Comparison of ENCODE assay signal across 24 cellular contexts in the genomic region with DNA sequence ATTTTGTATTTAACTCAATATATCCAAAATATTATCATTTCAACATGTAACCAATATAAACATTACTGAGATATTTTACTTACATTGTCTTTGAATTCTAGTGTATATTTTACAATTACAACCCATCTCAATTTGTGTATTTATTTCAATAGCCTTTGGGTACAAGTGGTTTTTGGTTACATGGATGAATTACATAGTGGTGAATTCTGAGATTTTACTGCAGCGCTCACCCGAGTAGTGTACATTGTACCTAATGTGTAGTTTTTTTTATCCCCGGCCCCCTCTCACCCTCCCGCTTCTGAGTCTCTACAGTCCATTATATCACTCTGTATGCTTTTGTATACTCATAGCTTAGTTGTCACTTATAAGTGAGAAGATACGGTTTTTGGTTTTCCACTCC.
"Had no signal": no experiment of that assay in that cellular context is flagged by ENCODE, and none has a peak within 500 bp of the region (broad histone marks: within the 10 kb centered on the region; RNA-seq: fewer than 3 reads in every experiment).

No MANE protein-coding gene starts in this region.

- H3K4me1 ChIP-seq: Peyer's patch, SJCRH30 had no signal

- DNase-seq: activated CD4-positive, alpha-beta memory T cell treated with anti-CD3 and anti-CD28 coated beads, Interleukin-2, amount 10 ng/mL, durations not matched to agents 7 days and 5 days; activated CD4-positive, alpha-beta T cell treated with anti-CD3 and anti-CD28 coated beads for 36 hours; activated CD4-positive, alpha-beta T cell treated with anti-CD3 and anti-CD28 coated beads, Interleukin-2, amount 50 U/mL, for 1 hour; activated gamma-delta T cell treated with Interleukin-2 at 50 U/mL for 16 hours; activated naive CD4-positive, alpha-beta T cell treated with anti-CD3 and anti-CD28 coated beads, Interleukin-2, amount 10 ng/mL, durations not matched to agents 7 days and 5 days; activated naive CD8-positive, alpha-beta T cell treated with anti-CD3 and anti-CD28 coated beads for 36 hours; activated T-cell treated with anti-CD3 and anti-CD28 coated beads, Interleukin-2, amount 50 U/mL, for 72 hours; cerebellar nuclear complex; Kasumi-1; KBM-7; NCI-H1048; NCI-H146; NCI-H187 treated with DMSO at 0.1 percent for 48 hours; NCI-H510A treated with DMSO at 0.1 percent for 48 hours; NCI-H69; Peyer's patch; Right ventricle myocardium superior; SJCRH30; SK-N-SH; T-helper 1 cell; WERI-Rb-1 had no signal

- H3K4me3 Mint-ChIP-seq: activated CD4-positive, alpha-beta memory T cell treated with anti-CD3 and anti-CD28 coated beads, Interleukin-2, amount 10 ng/mL, durations not matched to agents 7 days and 5 days; activated CD4-positive, alpha-beta T cell treated with anti-CD3 and anti-CD28 coated beads for 36 hours; activated naive CD4-positive, alpha-beta T cell treated with anti-CD3 and anti-CD28 coated beads, Interleukin-2, amount 10 ng/mL, durations not matched to agents 7 days and 5 days; activated naive CD8-positive, alpha-beta T cell treated with anti-CD3 and anti-CD28 coated beads for 36 hours; activated T-cell treated with anti-CD3 and anti-CD28 coated beads, Interleukin-2, amount 50 U/mL, for 72 hours; dendritic cell treated with granulocyte-macrophage colony-stimulating factor and Interleukin-4, amounts not matched to agents 40 ng/mL and 50 ng/mL, for 4 days had no signal

- H3K36me3 Mint-ChIP-seq: activated naive CD4-positive, alpha-beta T cell treated with anti-CD3 and anti-CD28 coated beads, Interleukin-2, amount 10 ng/mL, durations not matched to agents 7 days and 5 days; activated naive CD8-positive, alpha-beta T cell treated with anti-CD3 and anti-CD28 coated beads for 36 hours had no signal

- H3K27ac ChIP-seq: Peyer's patch, RWPE1, SJCRH30, WERI-Rb-1 had no signal

- ATAC-seq: activated CD4-positive, alpha-beta T cell treated with anti-CD3 and anti-CD28 coated beads for 36 hours; activated T-cell treated with anti-CD3 and anti-CD28 coated beads, Interleukin-2, amount 50 U/mL, for 72 hours had no signal

- H3K9me3 ChIP-seq: Peyer's patch, SJCRH30, SK-N-SH had no signal

- H3K27me3 ChIP-seq: Peyer's patch, SJCRH30 had no signal

- H3K27me3 Mint-ChIP-seq: activated CD4-positive, alpha-beta T cell treated with anti-CD3 and anti-CD28 coated beads for 36 hours had no signal

- H3K27ac Mint-ChIP-seq: activated CD4-positive, alpha-beta memory T cell treated with anti-CD3 and anti-CD28 coated beads, Interleukin-2, amount 10 ng/mL, durations not matched to agents 7 days and 5 days; activated CD4-positive, alpha-beta T cell treated with anti-CD3 and anti-CD28 coated beads for 36 hours; activated naive CD4-positive, alpha-beta T cell treated with anti-CD3 and anti-CD28 coated beads, Interleukin-2, amount 10 ng/mL, durations not matched to agents 7 days and 5 days; activated naive CD8-positive, alpha-beta T cell treated with anti-CD3 and anti-CD28 coated beads for 36 hours; activated T-cell treated with anti-CD3 and anti-CD28 coated beads, Interleukin-2, amount 50 U/mL, for 72 hours; activated T-helper 2 cell treated with anti-CD3 and anti-CD28 coated beads, Interferon-gamma antibody, Interleukin-2, Interleukin-4, amounts not matched to agents 10 μg/mL and 5 μg/mL and 100 μg/mL, durations not matched to agents 14 hours and 24 hours and 36 hours; dendritic cell treated with granulocyte-macrophage colony-stimulating factor and Interleukin-4, amounts not matched to agents 40 ng/mL and 50 ng/mL, for 4 days had no signal

- H3K36me3 ChIP-seq: Peyer's patch, SJCRH30, WERI-Rb-1 had no signal

- H3K9me3 Mint-ChIP-seq: activated CD4-positive, alpha-beta memory T cell treated with anti-CD3 and anti-CD28 coated beads, Interleukin-2, amount 10 ng/mL, durations not matched to agents 7 days and 5 days; activated naive CD4-positive, alpha-beta T cell treated with anti-CD3 and anti-CD28 coated beads, Interleukin-2, amount 10 ng/mL, durations not matched to agents 7 days and 5 days; activated naive CD8-positive, alpha-beta T cell treated with anti-CD3 and anti-CD28 coated beads for 36 hours; activated T-cell treated with anti-CD3 and anti-CD28 coated beads, Interleukin-2, amount 50 U/mL, for 72 hours; activated T-helper 2 cell treated with anti-CD3 and anti-CD28 coated beads, Interferon-gamma antibody, Interleukin-2, Interleukin-4, amounts not matched to agents 10 μg/mL and 5 μg/mL and 100 μg/mL, durations not matched to agents 14 hours and 24 hours and 36 hours; dendritic cell treated with granulocyte-macrophage colony-stimulating factor and Interleukin-4, amounts not matched to agents 40 ng/mL and 50 ng/mL, for 4 days had no signal

- H3K4me3 ChIP-seq: Peyer's patch, SJCRH30 had no signal
